In genomic region chr1:163528710-163529348, GRCh38 we compare ENCODE assay signal across 8 cellular contexts.
A peak's percentile ranks its signal among the peaks of the same experiment; 100 is the strongest.
DNase-seq lines count a peak whose midpoint lies in the region; ATAC-seq and TF ChIP-seq lines count a peak whose summit lies in the region.

No MANE protein-coding gene starts in this region.

- H3K4ac ChIP-seq in trophoblast cell (ENCODE audit: low read depth, low read length) = no peak overlapping the region

- no peak overlapping the region for H4K91ac ChIP-seq in trophoblast cell (ENCODE audit: low read depth, low read length)

- no peaks in the 10 kb centered on the region for H3K4me1 Mint-ChIP-seq in endodermal cell

- H3K4me1 ChIP-seq in endodermal cell (ENCODE audit: control insufficient read depth, insufficient read depth, low read length) (no peaks in the 10 kb centered on the region), trophoblast cell (ENCODE audit: control insufficient read depth in 1 of 2, insufficient read depth in 2 of 2, low read length in 2 of 2) (no peaks in the 10 kb centered on the region)

- H3K18ac ChIP-seq in trophoblast cell (ENCODE audit: low read length) = no peak overlapping the region

- H4K8ac ChIP-seq in trophoblast cell (ENCODE audit: low read depth, low read length) = no peak overlapping the region

- H3K9me3 ChIP-seq in endodermal cell (ENCODE audit: control insufficient read depth, low read length) = peaks cover 9% of the 10 kb centered on the region
- H3K9me3 ChIP-seq in trophoblast cell (ENCODE audit: insufficient read depth, low read depth, low read length) = no peaks in the 10 kb centered on the region

- ATAC-seq in HG02852 (IDR thresholded peaks at IDR 0.05; ENCODE audit: unreplicated experiment) = peak; percentile 83

- H4K12ac ChIP-seq in trophoblast cell (ENCODE audit: low read depth, low read length) = no peak overlapping the region

- no peak overlapping the region for H2BK120ac ChIP-seq in trophoblast cell (ENCODE audit: insufficient read depth, low read length, poor library complexity)

- H3K4me3 ChIP-seq in endodermal cell (ENCODE audit: low read length) (no peak overlapping the region), trophoblast cell (ENCODE audit: low read depth, low read length) (no peak overlapping the region)

- no peak overlapping the region for H2AFZ ChIP-seq in trophoblast cell (ENCODE audit: insufficient read depth, low read length, poor library complexity)

- no peak overlapping the region for H3K27ac Mint-ChIP-seq in endodermal cell

- peaks cover 7% of the 10 kb centered on the region for H3K9me3 Mint-ChIP-seq in endodermal cell

- no peak overlapping the region for H3K14ac ChIP-seq in trophoblast cell (ENCODE audit: low read length)

- peaks cover 7% of the 10 kb centered on the region for H3K27me3 Mint-ChIP-seq in endodermal cell (ENCODE audit: insufficient read depth)

- H2BK12ac ChIP-seq in trophoblast cell (ENCODE audit: low read length) = no peak overlapping the region

- no peak overlapping the region for H3K27ac ChIP-seq in endodermal cell (ENCODE audit: low read depth, low read length)
- no peak overlapping the region for H3K27ac ChIP-seq in trophoblast cell (ENCODE audit: low read depth, low read length)

- DNase-seq in ACHN (peak; percentile 41), GM04504 (ENCODE audit: low read depth) (peak; percentile 1), NCI-H748 treated with DMSO at 0.1 percent for 48 hours (lab: John Stamatoyannopoulos, UW) (peak; percentile 19), endodermal cell (no peak), trophoblast cell (peak; percentile 5 to 61), COLO829 (ENCODE audit: low spot score) (no peak), islet precursor cell (no peak)

- H3K9ac ChIP-seq in endodermal cell (ENCODE audit: extremely low read depth, low read length, poor library complexity, severe bottlenecking) (no peak overlapping the region), trophoblast cell (ENCODE audit: low read length) (no peak overlapping the region)

- no peak overlapping the region for H3K23ac ChIP-seq in trophoblast cell (ENCODE audit: low read length)

- H2AK5ac ChIP-seq in trophoblast cell (ENCODE audit: low read length) = no peak overlapping the region

- TF ChIP-seq CTCF in endodermal cell (conservative IDR thresholded peaks at IDR 0.05) = peak; percentile 84

- H3K27me3 ChIP-seq in endodermal cell (ENCODE audit: control insufficient read depth, insufficient read depth, low read length, poor library complexity, severe bottlenecking) (no peaks in the 10 kb centered on the region), trophoblast cell (ENCODE audit: insufficient read depth, low read length) (no peaks in the 10 kb centered on the region)

- no peaks in the 10 kb centered on the region for H3K79me2 ChIP-seq in trophoblast cell (ENCODE audit: control insufficient read depth, insufficient read depth, low read length, poor library complexity)

- no peaks in the 10 kb centered on the region for H3K36me3 Mint-ChIP-seq in endodermal cell (ENCODE audit: low read depth)

- H3K36me3 ChIP-seq in endodermal cell (ENCODE audit: control insufficient read depth, insufficient read depth, low read length) (no peaks in the 10 kb centered on the region), trophoblast cell (ENCODE audit: control insufficient read depth in 1 of 2, insufficient read depth in 2 of 2, low read length in 2 of 2) (no peaks in the 10 kb centered on the region)

- no peaks in the 10 kb centered on the region for H3K79me1 ChIP-seq in trophoblast cell (ENCODE audit: low read length)

- H3K4me3 Mint-ChIP-seq in endodermal cell = no peak overlapping the region

- 60% methylated on average over 1 of the region's 2 CpGs; no CpG with 5 or more reads in 1 of the 2 experiments for WGBS in endodermal cell (ENCODE audit: insufficient coverage in 1 of 2, insufficient read length in 1 of 2), 2 experiments
- no CpG with 5 or more reads among the region's 2 CpGs for WGBS in trophoblast cell (ENCODE audit: extremely low coverage, insufficient coverage, insufficient read length)

- no peak overlapping the region for H2BK5ac ChIP-seq in trophoblast cell (ENCODE audit: low read depth, low read length, poor library complexity)

- no peak overlapping the region for H3K4me2 ChIP-seq in trophoblast cell (ENCODE audit: low read length)

- in situ Hi-C loops in ACHN (cut with HindIII; ENCODE audit: low pct_ligation_motif_present, low pct_unique_long_range_greater_than_20kb, low sequenced_read_pairs) = no loop called here

Comparison
In these comparisons a context has a peak if more than half of its experiments do, and no peak if none do; other contexts are left out.
1. DNase-seq: peak in ACHN (single experiment), GM04504 (single experiment), NCI-H748 treated with DMSO at 0.1 percent for 48 hours (single experiment) and trophoblast cell (2 of 2); none in endodermal cell (single experiment), COLO829 (single experiment) and islet precursor cell (single experiment).